9 cellular contexts compared by ENCODE assay signal in genomic region chr16:30041841-30042240, GRCh38. TPM values are rescaled to one million over a fixed set of nuclear protein-coding genes. Genes with fewer than 3 reads are reported as not detected.
DNase-seq lines count a peak whose midpoint lies in the region; ATAC-seq and TF ChIP-seq lines count a peak whose summit lies in the region.
"Had no signal": no experiment of that assay in that cellular context is flagged by ENCODE, and none has a peak within 500 bp of the region (broad histone marks: within the 10 kb centered on the region; RNA-seq: fewer than 3 reads in every experiment).

No MANE protein-coding gene starts in this region.

- ATAC-seq in GM19328 (IDR thresholded peaks at IDR 0.05; ENCODE audit: unreplicated experiment) (no peak), HG02970 (IDR thresholded peaks at IDR 0.05; ENCODE audit: low FRiP score, unreplicated experiment) (no peak), HG03025 (IDR thresholded peaks at IDR 0.05; ENCODE audit: low FRiP score, unreplicated experiment) (no peak)

- TF ChIP-seq CTCF in LNCAP (IDR thresholded peaks at IDR 0.05): peak; percentile 42
- peak; percentile 84 for TF ChIP-seq CTCF in chondrocyte (IDR thresholded peaks at IDR 0.05)
- peak; percentile 66 for TF ChIP-seq CTCF in neural crest cell (conservative IDR thresholded peaks at IDR 0.05)

- DNase-seq in EH (ENCODE audit: low read depth): peak; percentile 63
- DNase-seq in chondrocyte (ENCODE audit: low spot score): no peak
- DNase-seq in neural crest cell (ENCODE audit: low read depth, low spot score): no peak
- DNase-seq in NCI-H2029 (lab: John Stamatoyannopoulos, UW): no peak
- DNase-seq: activated CD8-positive, alpha-beta memory T cell treated with anti-CD3 and anti-CD28 coated beads, Interleukin-2, amount 50 U/mL, for 48 hours had no signal

- H3K9me3 Mint-ChIP-seq in chondrocyte (ENCODE audit: low read depth) (no peaks in the 10 kb centered on the region), neural crest cell (no peaks in the 10 kb centered on the region)

- H3K27ac Mint-ChIP-seq in chondrocyte (ENCODE audit: unreplicated experiment) (no peak overlapping the region), neural crest cell (ENCODE audit: unreplicated experiment) (no peak overlapping the region)

- H3K27me3 Mint-ChIP-seq in chondrocyte (ENCODE audit: low read depth) (peaks cover 6% of the 10 kb centered on the region), neural crest cell (ENCODE audit: low read depth) (peaks cover 8% of the 10 kb centered on the region)

- H3K4me1 Mint-ChIP-seq in chondrocyte (ENCODE audit: low read depth) (no peaks in the 10 kb centered on the region), neural crest cell (no peaks in the 10 kb centered on the region)

- H3K36me3 Mint-ChIP-seq in chondrocyte (ENCODE audit: low read depth): no peaks in the 10 kb centered on the region
- H3K36me3 Mint-ChIP-seq in neural crest cell (ENCODE audit: low read depth): no peaks in the 10 kb centered on the region

- H3K4me3 Mint-ChIP-seq in chondrocyte (ENCODE audit: unreplicated experiment) (no peak overlapping the region), neural crest cell (no peak overlapping the region)

RNA-seq across cellular contexts. Expression of gene TLCD3B, which starts 10.8 kb away (rescaled TPM):
- total RNA-seq in chondrocyte (0.28 to 0.77 TPM (median 0.44 TPM) in 3 replicates), neural crest cell (14.2 and 15.3 TPM in 2 replicates)

RNA-seq across cellular contexts. Expression of gene C16orf92, which starts 18.8 kb away (rescaled TPM):
- total RNA-seq in chondrocyte: not detected in 3 replicates
- not detected in 2 replicates for total RNA-seq in neural crest cell

RNA-seq across cellular contexts. Expression of gene ALDOA, which starts 23.7 kb away (rescaled TPM):
- 865 to 1,101 TPM (median 1,094 TPM) in 3 replicates for total RNA-seq in chondrocyte
- 640 and 669 TPM in 2 replicates for total RNA-seq in neural crest cell

RNA-seq across cellular contexts. Expression of gene DOC2A, which starts 31.0 kb away (rescaled TPM):
- total RNA-seq in chondrocyte (0.15 to 0.29 TPM in 2 of 3 replicates, not detected in the other), neural crest cell (5.7 and 6.4 TPM in 2 replicates)

RNA-seq across cellular contexts. Expression of gene PPP4C, which starts 34.0 kb away (rescaled TPM):
- 81.0 to 90.3 TPM (median 84.7 TPM) in 3 replicates for total RNA-seq in chondrocyte
- 141 and 144 TPM in 2 replicates for total RNA-seq in neural crest cell
